ENCODE assay signal across 17 cellular contexts in the genomic region with DNA sequence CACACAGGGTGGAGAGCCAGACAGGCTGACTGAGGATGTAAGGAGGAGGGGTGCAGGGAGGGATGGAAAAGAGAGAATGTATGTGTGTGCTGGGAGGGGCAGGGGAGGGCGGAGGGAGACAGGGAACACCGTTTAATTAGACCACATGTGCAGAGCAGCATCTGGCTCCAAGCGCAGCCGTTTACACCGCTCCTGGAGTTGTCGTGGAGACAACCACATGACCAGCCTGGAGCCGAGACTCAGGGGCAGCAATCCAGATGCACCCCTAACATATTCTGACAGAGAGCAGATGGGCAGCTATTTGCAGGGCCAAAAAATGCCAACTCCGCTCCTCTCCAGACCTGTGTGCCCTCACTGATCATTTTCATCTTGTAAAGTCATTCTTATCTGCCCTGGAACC.
DNase-seq lines count a peak whose midpoint lies in the region; ATAC-seq and TF ChIP-seq lines count a peak whose summit lies in the region.
"Had no signal": no experiment of that assay in that cellular context is flagged by ENCODE, and none has a peak within 500 bp of the region (broad histone marks: within the 10 kb centered on the region; RNA-seq: fewer than 3 reads in every experiment).

No MANE protein-coding gene starts in this region.

- H3K9ac ChIP-seq in colonic mucosa (ENCODE audit: low read depth in 2 of 2, low read length in 2 of 2), result no peak overlapping the region

- H3K9me3 ChIP-seq in mucosa of descending colon, result no peaks in the 10 kb centered on the region
- no peaks in the 10 kb centered on the region for H3K9me3 ChIP-seq in T-helper 17 cell (ENCODE audit: control insufficient read depth, low read length, poor library complexity, severe bottlenecking)
- no peaks in the 10 kb centered on the region for H3K9me3 ChIP-seq in colonic mucosa
- H3K9me3 ChIP-seq: sigmoid colon had no signal

- no peaks in the 10 kb centered on the region for H3K36me3 ChIP-seq in mucosa of descending colon (ENCODE audit: low read depth)
- no peaks in the 10 kb centered on the region for H3K36me3 ChIP-seq in colonic mucosa
- H3K36me3 ChIP-seq: sigmoid colon had no signal

- H3K4me3 ChIP-seq in mucosa of descending colon, result no peak overlapping the region
- no peak overlapping the region for H3K4me3 ChIP-seq in colonic mucosa
- H3K4me3 ChIP-seq: sigmoid colon had no signal

- DNase-seq in DMS79 treated with DMSO at 0.1 percent for 48 hours (lab: John Stamatoyannopoulos, UW) (peak; percentile 25), NCI-H1694 treated with DMSO at 0.1 percent for 48 hours (lab: John Stamatoyannopoulos, UW) (peak; percentile 86), cerebellar cortex (ENCODE audit: low spot score) (peak; percentile 92), mucosa of descending colon (peak in 1 of 3 donors; percentile 19), T-helper 17 cell (no peak), colonic mucosa (no peak), islet precursor cell (no peak), occipital lobe (lab: John Stamatoyannopoulos, UW) (no peak)
- DNase-seq: activated B cell treated with CpG ODN at 0.5 μM for 24 hours; activated CD8-positive, alpha-beta memory T cell treated with anti-CD3 and anti-CD28 coated beads, Interleukin-2, amount 50 U/mL, for 48 hours; activated naive CD8-positive, alpha-beta T cell treated with anti-CD3 and anti-CD28 coated beads for 36 hours; central memory CD4-positive, alpha-beta T cell; KBM-7; NCI-H2029; stimulated activated naive CD8-positive, alpha-beta T cell treated with anti-CD3 and anti-CD28 coated beads, Interleukin-15, amount 100 ng/mL, for 72 hours had no signal

- ATAC-seq in mucosa of descending colon (peak; percentile 51), T-helper 17 cell (no peak)

- H3K4me3 Mint-ChIP-seq in T-helper 17 cell, result no peak overlapping the region
- H3K4me3 Mint-ChIP-seq: activated B cell treated with CpG ODN at 0.5 μM for 24 hours; activated naive CD8-positive, alpha-beta T cell treated with anti-CD3 and anti-CD28 coated beads for 36 hours; natural killer cell treated with Interleukin-12 subunit alpha and Interleukin-12 subunit beta and Interleukin-15 and Interleukin-18, amount 100 ng/mL, for 72 hours; stimulated activated naive CD8-positive, alpha-beta T cell treated with anti-CD3 and anti-CD28 coated beads, Interleukin-15, amount 100 ng/mL, for 72 hours had no signal

- H3K27ac Mint-ChIP-seq in T-helper 17 cell, result no peak overlapping the region
- H3K27ac Mint-ChIP-seq: activated B cell treated with CpG ODN at 0.5 μM for 24 hours; activated naive CD8-positive, alpha-beta T cell treated with anti-CD3 and anti-CD28 coated beads for 36 hours; natural killer cell treated with Interleukin-12 subunit alpha and Interleukin-12 subunit beta and Interleukin-15 and Interleukin-18, amount 100 ng/mL, for 72 hours had no signal

- no peaks in the 10 kb centered on the region for H3K27me3 Mint-ChIP-seq in T-helper 17 cell
- H3K27me3 Mint-ChIP-seq: activated B cell treated with CpG ODN at 0.5 μM for 24 hours; activated naive CD8-positive, alpha-beta T cell treated with anti-CD3 and anti-CD28 coated beads for 36 hours; natural killer cell treated with Interleukin-12 subunit alpha and Interleukin-12 subunit beta and Interleukin-15 and Interleukin-18, amount 100 ng/mL, for 72 hours; stimulated activated naive CD8-positive, alpha-beta T cell treated with anti-CD3 and anti-CD28 coated beads, Interleukin-15, amount 100 ng/mL, for 72 hours had no signal

- intact Hi-C loops in mucosa of descending colon (cut with DNase I, micrococcal nuclease) (no loop called here), colonic mucosa (cut with DNase I) (no loop called here)

- no peaks in the 10 kb centered on the region for H3K27me3 ChIP-seq in colonic mucosa
- H3K27me3 ChIP-seq: sigmoid colon had no signal

- no peak overlapping the region for H3K27ac ChIP-seq in colonic mucosa
- H3K27ac ChIP-seq: sigmoid colon had no signal

- no peaks in the 10 kb centered on the region for H3K4me1 Mint-ChIP-seq in T-helper 17 cell
- H3K4me1 Mint-ChIP-seq: activated naive CD8-positive, alpha-beta T cell treated with anti-CD3 and anti-CD28 coated beads for 36 hours; stimulated activated naive CD8-positive, alpha-beta T cell treated with anti-CD3 and anti-CD28 coated beads, Interleukin-15, amount 100 ng/mL, for 72 hours had no signal

- TF ChIP-seq CTCF in mucosa of descending colon (IDR thresholded peaks at IDR 0.05) (no peak), colonic mucosa (IDR thresholded peaks at IDR 0.05) (no peak)

- no peaks in the 10 kb centered on the region for H3K36me3 Mint-ChIP-seq in T-helper 17 cell (ENCODE audit: low read depth)
- H3K36me3 Mint-ChIP-seq: activated naive CD8-positive, alpha-beta T cell treated with anti-CD3 and anti-CD28 coated beads for 36 hours; natural killer cell treated with Interleukin-12 subunit alpha and Interleukin-12 subunit beta and Interleukin-15 and Interleukin-18, amount 100 ng/mL, for 72 hours had no signal

- H3K4me1 ChIP-seq in mucosa of descending colon (ENCODE audit: low read depth) (no peaks in the 10 kb centered on the region), colonic mucosa (no peaks in the 10 kb centered on the region)

Comparison
In these comparisons a context has a peak if more than half of its experiments do, and no peak if none do; other contexts are left out.
1. DNase-seq: peak in DMS79 treated with DMSO at 0.1 percent for 48 hours (single experiment), NCI-H1694 treated with DMSO at 0.1 percent for 48 hours (single experiment) and cerebellar cortex (single experiment); none in T-helper 17 cell (0 of 3), colonic mucosa (single experiment), islet precursor cell (single experiment) and occipital lobe (single experiment).